ENCODE assay signal across 18 cellular contexts in genomic region chr6:82955841-82956240, GRCh38.
DNase-seq lines count a peak whose midpoint lies in the region; ATAC-seq and TF ChIP-seq lines count a peak whose summit lies in the region.
"Had no signal": no experiment of that assay in that cellular context is flagged by ENCODE, and none has a peak within 500 bp of the region (broad histone marks: within the 10 kb centered on the region; RNA-seq: fewer than 3 reads in every experiment).

No MANE protein-coding gene starts in this region.

- ATAC-seq in HG03139 (IDR thresholded peaks at IDR 0.05; ENCODE audit: unreplicated experiment) (no peak), GM21423 (IDR thresholded peaks at IDR 0.05; ENCODE audit: unreplicated experiment) (no peak), GM19035 (IDR thresholded peaks at IDR 0.05; ENCODE audit: unreplicated experiment) (no peak)
- ATAC-seq: effector memory CD8-positive, alpha-beta T cell; T-helper 17 cell had no signal

- H3K4me3 ChIP-seq in AG04450 (ENCODE audit: low read depth, low read length) = no peak overlapping the region
- H3K4me3 ChIP-seq in astrocyte of the cerebellum (ENCODE audit: low read depth, low read length) = no peak overlapping the region
- H3K4me3 ChIP-seq: lung had no signal

- no peaks in the 10 kb centered on the region for H3K9me3 ChIP-seq in AG04450 (ENCODE audit: control insufficient read depth, insufficient read depth, low read length)
- H3K9me3 ChIP-seq: neutrophil had no signal

- CTCF ChIA-PET in AG04450 (lab: Charles Lee) = no interaction called here

- in situ Hi-C loops in astrocyte of the cerebellum (cut with HindIII; ENCODE audit: low sequenced_read_pairs) = no loop called here

- H3K27ac ChIP-seq in AG04450 (ENCODE audit: low read depth, low read length) = peak overlapping the region; percentile 93
- H3K27ac ChIP-seq: HL-60, neutrophil had no signal

- POLR2A ChIA-PET in AG04450 (lab: Yijun Ruan, JAX) = no interaction called here

- TF ChIP-seq CTCF in AG04450 (IDR thresholded peaks at IDR 0.05; ENCODE audit: low read depth, low read length) (no peak), astrocyte of the cerebellum (IDR thresholded peaks at IDR 0.05; ENCODE audit: low read depth, low read length, missing control alignments) (no peak)

- no peaks in the 10 kb centered on the region for H3K27me3 ChIP-seq in AG04450 (ENCODE audit: control insufficient read depth, insufficient read depth, low read length)
- H3K27me3 ChIP-seq: neutrophil had no signal

- DNase-seq in AG04450 (ENCODE audit: low read depth, low spot score) (peak; percentile 67), HS-5 (ENCODE audit: low read depth) (peak; percentile 61), astrocyte of the cerebellum (ENCODE audit: low read depth) (peak; percentile 39), iris pigment epithelial cell (ENCODE audit: low read depth) (peak; percentile 76), NCI-H748 treated with DMSO at 0.1 percent for 48 hours (lab: John Stamatoyannopoulos, UW) (no peak)
- DNase-seq: activated CD4-positive, alpha-beta T cell treated with anti-CD3 and anti-CD28 coated beads for 48 hours; activated T-cell treated with anti-CD3 and anti-CD28 coated beads, Interleukin-2, amount 50 U/mL, for 48 hours; anterior cingulate cortex; DMS 273 treated with DMSO at 0.1 percent for 48 hours; effector memory CD8-positive, alpha-beta T cell; NCI-H2171; T-helper 17 cell had no signal
